26 cellular contexts compared by ENCODE assay signal in the genomic region with DNA sequence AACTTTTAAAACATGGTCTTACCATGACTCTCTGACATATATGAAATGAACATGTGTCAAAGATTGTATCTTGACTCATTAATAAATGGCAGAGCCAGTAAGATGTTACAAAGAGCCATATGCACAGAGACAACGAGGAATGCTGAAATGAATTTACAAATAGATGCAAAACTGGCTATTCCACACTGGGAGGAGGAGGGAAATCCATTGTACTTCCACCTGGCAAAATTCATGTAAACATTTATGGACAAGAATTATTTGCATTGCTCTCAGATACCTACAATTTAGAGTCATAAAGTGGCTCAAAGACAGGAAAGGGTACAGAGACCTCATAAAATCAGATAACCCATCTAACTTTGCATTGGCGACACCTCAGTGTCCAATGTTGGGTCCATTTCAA. TPM values are rescaled to one million over a fixed set of nuclear protein-coding genes. Genes with fewer than 3 reads are reported as not detected.
"Had no signal": no experiment of that assay in that cellular context is flagged by ENCODE, and none has a peak within 500 bp of the region (broad histone marks: within the 10 kb centered on the region; RNA-seq: fewer than 3 reads in every experiment).

No MANE protein-coding gene starts in this region.

- DNase-seq: effector CD8-positive, alpha-beta T cell; foreskin keratinocyte; heart left ventricle; kidney; stimulated activated CD4-positive, alpha-beta T cell treated with anti-CD3 and anti-CD28 coated beads, Interleukin-12 subunit alpha, Interleukin-12 subunit beta, amount 100 ng/mL, for 4 hours; stimulated activated CD4-positive, alpha-beta T cell treated with anti-CD3 and anti-CD28 coated beads, Interleukin-1b, Interleukin-23, amount 100 ng/mL, for 48 hours; stimulated activated CD4-positive, alpha-beta T cell treated with anti-CD3 and anti-CD28 coated beads, Interleukin-4, amount 100 ng/mL, for 1 hour; stimulated activated CD8-positive, alpha-beta memory T cell treated with anti-CD3 and anti-CD28 coated beads, Interleukin-4, amount 100 ng/mL, for 48 hours; stimulated activated naive CD4-positive, alpha-beta T cell; stimulated activated naive CD8-positive, alpha-beta T cell treated with anti-CD3 and anti-CD28 coated beads, Interleukin-15, amount 100 ng/mL, for 72 hours; transverse colon had no signal

- ATAC-seq: foreskin keratinocyte; gastroesophageal sphincter; left lobe of liver; sciatic nerve; stimulated activated naive CD8-positive, alpha-beta T cell treated with anti-CD3 and anti-CD28 coated beads, Interleukin-15, amount 100 ng/mL, for 72 hours had no signal

- H3K27ac ChIP-seq: epithelial cell of prostate, foreskin keratinocyte, gastroesophageal sphincter, heart left ventricle, hepatocyte, neural progenitor cell, prostate gland, right atrium auricular region, transverse colon had no signal

RNA-seq across cellular contexts. Expression of gene KLK13, which starts 1.9 kb away (rescaled TPM):
- total RNA-seq: fibroblast of lung, hepatocyte, kidney, left lobe of liver, liver, mononuclear cell, osteocyte, right atrium auricular region, ureter had no signal

RNA-seq across cellular contexts. Expression of gene KLK14, which starts 15.9 kb away (rescaled TPM):
- total RNA-seq: fibroblast of lung, foreskin keratinocyte, gastroesophageal sphincter, left lobe of liver, liver, osteocyte, ureter, vagina had no signal

RNA-seq across cellular contexts. Expression of gene KLK12, which starts 32.0 kb away (rescaled TPM):
- total RNA-seq: endodermal cell, fibroblast of lung, foreskin keratinocyte, heart left ventricle, hepatocyte, kidney, left lobe of liver, liver, mononuclear cell, osteocyte, right atrium auricular region, sciatic nerve, ureter had no signal

RNA-seq across cellular contexts. Expression of gene KLK11, which starts 40.4 kb away (rescaled TPM):
- total RNA-seq: fibroblast of lung, hepatocyte, left lobe of liver, mononuclear cell, osteocyte had no signal
